8 cellular contexts compared by ENCODE assay signal in genomic region chr3:159266779-159267178, GRCh38.
DNase-seq lines count a peak whose midpoint lies in the region; ATAC-seq and TF ChIP-seq lines count a peak whose summit lies in the region.

No MANE protein-coding gene starts in this region.

- TF ChIP-seq CTCF in RWPE1 (conservative IDR thresholded peaks at IDR 0.05; ENCODE audit: low read depth), result no peak

- CTCF ChIA-PET in RWPE1 (lab: Yijun Ruan, JAX), result interaction anchor here (0.6 to 0.7 kb wide), 2 partner anchors 523 to 539 kb away, joined by 3 to 5 read pairs; no protein-coding TSS in a partner anchor

- POLR2A ChIA-PET in RWPE1 (lab: Yijun Ruan, JAX; ENCODE audit: low non-redundant PET), result no interaction called here

- H3K27ac ChIP-seq in RWPE1, result no peak overlapping the region

- ATAC-seq in GM19328 (IDR thresholded peaks at IDR 0.05; ENCODE audit: unreplicated experiment), result no peak

- peak; percentile 53 for DNase-seq in activated CD8-positive, alpha-beta memory T cell treated with anti-CD3 and anti-CD28 coated beads, Interleukin-2, amount 50 U/mL, for 48 hours
- no peak for DNase-seq in activated CD8-positive, alpha-beta memory T cell treated with anti-CD3 and anti-CD28 coated beads, Interleukin-2, amount 50 U/mL, for 4 hours
- peak; percentile 50 for DNase-seq in HS-27A (ENCODE audit: low read depth)
- DNase-seq in RWPE1 (ENCODE audit: low spot score), result peak; percentile 15
- peak; percentile 51 for DNase-seq in iPS DF 4.7 (ENCODE audit: extremely low read depth, low spot score)
- no peak for DNase-seq in epidermal melanocyte (ENCODE audit: insufficient read length, low spot score)
- no peak for DNase-seq in OCI-M2 (lab: John Stamatoyannopoulos, UW; ENCODE audit: unreplicated experiment)

Comparison
In these comparisons a context has a peak if more than half of its experiments do, and no peak if none do; other contexts are left out.
1. DNase-seq: peak in activated CD8-positive, alpha-beta memory T cell treated with anti-CD3 and anti-CD28 coated beads, Interleukin-2, amount 50 U/mL, for 48 hours (single experiment), HS-27A (single experiment), RWPE1 (single experiment) and iPS DF 4.7 (single experiment); none in activated CD8-positive, alpha-beta memory T cell treated with anti-CD3 and anti-CD28 coated beads, Interleukin-2, amount 50 U/mL, for 4 hours (single experiment), epidermal melanocyte (single experiment) and OCI-M2 (single experiment).